Comparison of ENCODE assay signal across 9 cellular contexts in genomic region chr5:172414618-172415599, GRCh38. TPM values are rescaled to one million over a fixed set of nuclear protein-coding genes. Genes with fewer than 3 reads are reported as not detected.
DNase-seq lines count a peak whose midpoint lies in the region; ATAC-seq and TF ChIP-seq lines count a peak whose summit lies in the region.
"Had no signal": no experiment of that assay in that cellular context is flagged by ENCODE, and none has a peak within 500 bp of the region (broad histone marks: within the 10 kb centered on the region; RNA-seq: fewer than 3 reads in every experiment).

No MANE protein-coding gene starts in this region.

- H3K4me3 ChIP-seq in SK-N-MC (no peak overlapping the region), heart right ventricle (no peak overlapping the region), rectal smooth muscle tissue (ENCODE audit: low read length) (no peak overlapping the region)
- H3K4me3 ChIP-seq: GM12878 had no signal

- no peaks in the 10 kb centered on the region; the same call in 1 of the 2 replicates for H3K36me3 ChIP-seq in SK-N-MC (ENCODE audit: insufficient read depth, low read length)
- H3K36me3 ChIP-seq in heart right ventricle: no peaks in the 10 kb centered on the region
- H3K36me3 ChIP-seq in rectal smooth muscle tissue (ENCODE audit: control insufficient read depth, insufficient read depth, low read length): no peaks in the 10 kb centered on the region

- ATAC-seq in heart right ventricle (no peak), GM18519 (IDR thresholded peaks at IDR 0.05; ENCODE audit: low FRiP score, unreplicated experiment) (no peak), HG02571 (IDR thresholded peaks at IDR 0.05; ENCODE audit: unreplicated experiment) (no peak)
- ATAC-seq: GM12878 had no signal

- H3K9ac ChIP-seq in SK-N-MC (ENCODE audit: insufficient read length) (no peak overlapping the region), rectal smooth muscle tissue (ENCODE audit: low read length) (no peak overlapping the region)

- TF ChIP-seq CTCF in C4-2B (conservative IDR thresholded peaks at IDR 0.05) (no peak), heart right ventricle (IDR thresholded peaks at IDR 0.05) (no peak), GM13977 (IDR thresholded peaks at IDR 0.05; ENCODE audit: extremely low read depth, insufficient read depth, missing control alignments) (no peak)

- H3K4me1 ChIP-seq in heart right ventricle: peaks cover 21 to 87% (median 48%) of the 10 kb centered on the region in 9 donors
- peaks cover 63% of the 10 kb centered on the region for H3K4me1 ChIP-seq in rectal smooth muscle tissue (ENCODE audit: control insufficient read depth, insufficient read depth, low read length)

- DNase-seq in SK-N-MC (ENCODE audit: low read depth, low spot score) (no peak), heart right ventricle (no peak), GM13977 (ENCODE audit: low spot score) (no peak), dermis blood vessel endothelial cell (no peak)

- H3K9me3 ChIP-seq in SK-N-MC (ENCODE audit: low read depth, low read length): no peaks in the 10 kb centered on the region
- H3K9me3 ChIP-seq in heart right ventricle: no peaks in the 10 kb centered on the region

- 74 to 79% methylated on average over 13 of the region's 13 CpGs for WGBS in heart right ventricle, 2 donors

- in situ Hi-C loops in GM13977 (cut with MboI; ENCODE audit: low pct_unique_long_range_greater_than_20kb, low sequenced_read_pairs, unreplicated experiment): no loop called here

- H3K27me3 ChIP-seq in heart right ventricle (no peaks in the 10 kb centered on the region), rectal smooth muscle tissue (ENCODE audit: control insufficient read depth, insufficient read depth, low read length) (no peaks in the 10 kb centered on the region)

- H3K27ac ChIP-seq in C4-2B (peak overlapping the region; percentile 63), SK-N-MC (peak overlapping the region; percentile 92), heart right ventricle (peak overlapping the region in 7 of 10 donors; percentile 13 to 84 (median 71)), rectal smooth muscle tissue (ENCODE audit: low read depth, low read length) (peak overlapping the region; percentile 81)

- intact Hi-C loops in heart right ventricle (cut with DNase I): loop anchor here in 1 of 10 donors (5.0 kb wide), 1 partner anchor 37 kb away; the partner anchor contains the start of gene SH3PXD2B

RNA-seq across cellular contexts. Expression of gene SH3PXD2B, which starts 39.4 kb away (rescaled TPM):
- 10 to 100 TPM in 2 of 10 donors, 1 to 10 TPM in 8; 2.9 to 12.5 (median 5.9) TPM for total RNA-seq in heart right ventricle
- 1 to 10 TPM; 1.8 to 5.7 TPM for polyA plus RNA-seq in heart right ventricle
- 15.0 and 29.4 TPM in 2 replicates for total RNA-seq in dermis blood vessel endothelial cell
